ENCODE assay signal across 20 cellular contexts in the genomic region with DNA sequence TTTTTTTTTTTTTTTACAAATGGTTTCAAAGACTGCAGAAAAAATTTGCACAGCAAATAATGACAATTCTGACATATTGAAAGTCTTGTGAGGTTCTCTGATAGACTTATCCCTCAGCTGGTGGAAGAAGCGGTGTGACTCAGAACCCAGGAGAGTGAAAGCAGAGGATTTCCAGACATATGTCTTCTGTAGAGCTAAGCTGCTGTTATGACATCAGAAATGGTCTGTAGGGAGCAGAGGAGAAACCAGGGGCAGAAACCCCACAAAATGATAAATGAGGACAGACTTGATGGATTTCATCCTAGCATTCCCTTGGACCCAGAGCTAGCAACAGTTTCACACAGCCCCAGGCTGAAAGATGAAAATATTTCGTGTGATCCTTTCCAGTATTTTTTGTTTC.
"Had no signal": no experiment of that assay in that cellular context is flagged by ENCODE, and none has a peak within 500 bp of the region (broad histone marks: within the 10 kb centered on the region; RNA-seq: fewer than 3 reads in every experiment).

No MANE protein-coding gene starts in this region.

- H3K27ac ChIP-seq: epithelial cell of prostate, foreskin keratinocyte, left lung, psoas muscle, right lobe of liver, VCaP had no signal

- H3K4me1 Mint-ChIP-seq: activated CD4-positive, alpha-beta memory T cell treated with anti-CD3 and anti-CD28 coated beads, Interleukin-2, amount 10 ng/mL, durations not matched to agents 7 days and 5 days; activated CD4-positive, alpha-beta T cell treated with anti-CD3 and anti-CD28 coated beads for 36 hours; activated naive CD8-positive, alpha-beta T cell treated with anti-CD3 and anti-CD28 coated beads, Interleukin-2, amount 10 ng/mL, durations not matched to agents 7 days and 5 days; nephron had no signal

- H3K4me3 ChIP-seq: left lung, psoas muscle, right lobe of liver had no signal

- H3K27ac Mint-ChIP-seq: activated CD4-positive, alpha-beta memory T cell treated with anti-CD3 and anti-CD28 coated beads, Interleukin-2, amount 10 ng/mL, durations not matched to agents 7 days and 5 days; activated CD4-positive, alpha-beta T cell treated with anti-CD3 and anti-CD28 coated beads for 36 hours; activated naive CD8-positive, alpha-beta T cell treated with anti-CD3 and anti-CD28 coated beads, Interleukin-2, amount 10 ng/mL, durations not matched to agents 7 days and 5 days; nephron; type B pancreatic cell had no signal

- H3K9me3 ChIP-seq: left lung, psoas muscle, right lobe of liver had no signal

- H3K9me3 Mint-ChIP-seq: activated CD4-positive, alpha-beta memory T cell treated with anti-CD3 and anti-CD28 coated beads, Interleukin-2, amount 10 ng/mL, durations not matched to agents 7 days and 5 days; type B pancreatic cell had no signal

- ATAC-seq: activated CD4-positive, alpha-beta T cell treated with anti-CD3 and anti-CD28 coated beads for 36 hours; foreskin keratinocyte; left lung; psoas muscle; right lobe of liver had no signal

- H3K4me1 ChIP-seq: foreskin keratinocyte, left lung, psoas muscle, right lobe of liver had no signal

- H3K27me3 Mint-ChIP-seq: activated CD4-positive, alpha-beta memory T cell treated with anti-CD3 and anti-CD28 coated beads, Interleukin-2, amount 10 ng/mL, durations not matched to agents 7 days and 5 days; activated CD4-positive, alpha-beta T cell treated with anti-CD3 and anti-CD28 coated beads for 36 hours; activated naive CD8-positive, alpha-beta T cell treated with anti-CD3 and anti-CD28 coated beads, Interleukin-2, amount 10 ng/mL, durations not matched to agents 7 days and 5 days; type B pancreatic cell had no signal

- H3K27me3 ChIP-seq: left lung, right lobe of liver had no signal

- H3K36me3 ChIP-seq: left lung, right lobe of liver had no signal

- DNase-seq: activated CD4-positive, alpha-beta memory T cell treated with anti-CD3 and anti-CD28 coated beads, Interleukin-2, amount 10 ng/mL, durations not matched to agents 7 days and 5 days; activated CD4-positive, alpha-beta T cell treated with anti-CD3 and anti-CD28 coated beads for 36 hours; activated naive CD8-positive, alpha-beta T cell treated with anti-CD3 and anti-CD28 coated beads, Interleukin-2, amount 10 ng/mL, durations not matched to agents 7 days and 5 days; activated T-cell treated with anti-CD3 and anti-CD28 coated beads, Interleukin-2, amount 50 U/mL, for 48 hours; central memory CD4-positive, alpha-beta T cell; cortex of kidney; effector memory CD4-positive, alpha-beta T cell; foreskin keratinocyte; head of caudate nucleus; islet precursor cell; left lung; psoas muscle; right lobe of liver; stimulated activated CD4-positive, alpha-beta T cell treated with anti-CD3 and anti-CD28 coated beads, Interleukin-2, amount 100 ng/mL, for 48 hours; stimulated activated naive CD4-positive, alpha-beta T cell treated with Interleukin-2 at 50 U/mL for 16 hours; T1000 had no signal

- H3K36me3 Mint-ChIP-seq: activated naive CD8-positive, alpha-beta T cell treated with anti-CD3 and anti-CD28 coated beads, Interleukin-2, amount 10 ng/mL, durations not matched to agents 7 days and 5 days; type B pancreatic cell had no signal

- H3K4me3 Mint-ChIP-seq: activated CD4-positive, alpha-beta memory T cell treated with anti-CD3 and anti-CD28 coated beads, Interleukin-2, amount 10 ng/mL, durations not matched to agents 7 days and 5 days; activated CD4-positive, alpha-beta T cell treated with anti-CD3 and anti-CD28 coated beads for 36 hours; activated naive CD8-positive, alpha-beta T cell treated with anti-CD3 and anti-CD28 coated beads, Interleukin-2, amount 10 ng/mL, durations not matched to agents 7 days and 5 days; nephron; type B pancreatic cell had no signal
